Comparison of ENCODE assay signal across 30 cellular contexts in genomic region chr3:111156506-111156905, GRCh38.
"Had no signal": no experiment of that assay in that cellular context is flagged by ENCODE, and none has a peak within 500 bp of the region (broad histone marks: within the 10 kb centered on the region; RNA-seq: fewer than 3 reads in every experiment).

No MANE protein-coding gene starts in this region.

- H2AFZ ChIP-seq: hepatocyte, neural progenitor cell, parathyroid adenoma had no signal

- H3K27me3 ChIP-seq: body of pancreas, colonic mucosa, esophagus squamous epithelium, gastrocnemius medialis, hepatocyte, neural progenitor cell, right atrium auricular region, spleen, suprapubic skin, tibial artery had no signal

- ATAC-seq: activated CD4-positive, CD25-positive, alpha-beta regulatory T cell treated with anti-CD3 and anti-CD28 coated beads, Interleukin-2, amount 50 U/mL, for 24 hours; body of pancreas; gastrocnemius medialis; left colon; natural killer cell; psoas muscle had no signal

- DNase-seq: activated CD4-positive, alpha-beta T cell treated with anti-CD3 and anti-CD28 coated beads for 48 hours; activated CD4-positive, alpha-beta T cell treated with anti-CD3 and anti-CD28 coated beads, Interleukin-2, amount 50 U/mL, for 48 hours; activated CD8-positive, alpha-beta memory T cell treated with anti-CD3 and anti-CD28 coated beads for 24 hours; activated effector memory CD4-positive, alpha-beta T cell treated with anti-CD3 and anti-CD28 coated beads, Interleukin-2, amount 50 U/mL, for 16 hours; activated naive CD4-positive, alpha-beta T cell treated with anti-CD3 and anti-CD28 coated beads, Interleukin-2, amount 10 ng/mL, durations not matched to agents 7 days and 5 days; activated naive CD8-positive, alpha-beta T cell treated with anti-CD3 and anti-CD28 coated beads, Interleukin-2, amount 10 ng/mL, durations not matched to agents 7 days and 5 days; amniotic stem cell; body of pancreas; colonic mucosa; effector CD8-positive, alpha-beta T cell; esophagus squamous epithelium; gastrocnemius medialis; glutamatergic neuron; kidney; left colon; natural killer cell; occipital lobe; psoas muscle; spleen; stimulated activated naive CD4-positive, alpha-beta T cell; T-helper 9 cell; tibial artery had no signal

- H3K4me2 ChIP-seq: hepatocyte, neural progenitor cell had no signal

- H3K79me2 ChIP-seq: hepatocyte, parathyroid adenoma had no signal

- H3K36me3 ChIP-seq: colonic mucosa, esophagus squamous epithelium, gastrocnemius medialis, neural progenitor cell, suprapubic skin had no signal

- H3K4me3 ChIP-seq: body of pancreas, colonic mucosa, esophagus squamous epithelium, gastrocnemius medialis, hepatocyte, neural progenitor cell, psoas muscle, right atrium auricular region, spleen, suprapubic skin, tibial artery had no signal

- H3K9me3 ChIP-seq: body of pancreas, colonic mucosa, esophagus squamous epithelium, gastrocnemius medialis, psoas muscle, right atrium auricular region, spleen, suprapubic skin, tibial artery had no signal

- H3K27ac ChIP-seq: body of pancreas, colonic mucosa, epithelial cell of prostate, esophagus squamous epithelium, gastrocnemius medialis, hepatocyte, neural progenitor cell, parathyroid adenoma, psoas muscle, right atrium auricular region, spleen, suprapubic skin, tibial artery, VCaP had no signal

- H3K4me1 ChIP-seq: body of pancreas, colonic mucosa, esophagus squamous epithelium, gastrocnemius medialis, neural progenitor cell, parathyroid adenoma, psoas muscle, right atrium auricular region, spleen, suprapubic skin, tibial artery had no signal

- H3K9ac ChIP-seq: neural progenitor cell, parathyroid adenoma had no signal
